Comparison of ENCODE assay signal across 8 cellular contexts in genomic region chr5:39283231-39283818, GRCh38.
DNase-seq lines count a peak whose midpoint lies in the region; ATAC-seq, FAIRE-seq and TF ChIP-seq lines count a peak whose summit lies in the region.

No MANE protein-coding gene starts in this region.

- in situ Hi-C loops in GM13977 (cut with MboI; ENCODE audit: low pct_unique_long_range_greater_than_20kb, low sequenced_read_pairs, unreplicated experiment): loop anchor here (10.0 kb wide), 1 partner anchor 69 kb away; the partner anchor contains the start of gene FYB1

- TF ChIP-seq CTCF in A549 (IDR thresholded peaks at IDR 0.05): peak; percentile 84
- peak; percentile 65 for TF ChIP-seq CTCF in GM13977 (IDR thresholded peaks at IDR 0.05; ENCODE audit: extremely low read depth, insufficient read depth, missing control alignments)
- TF ChIP-seq CTCF in activated CD8-positive, alpha-beta T cell treated with anti-CD3 and anti-CD28 coated beads for 36 hours (IDR thresholded peaks at IDR 0.05): peak; percentile 78
- TF ChIP-seq CTCF in endothelial cell (IDR thresholded peaks at IDR 0.05; ENCODE audit: unreplicated experiment): peak; percentile 35

- H3K27ac ChIP-seq in A549: peak overlapping the region; percentile 65 to 79

- TF ChIP-seq RAD21 in A549 (conservative IDR thresholded peaks at IDR 0.05 in 1 of 2, IDR thresholded peaks at IDR 0.05 in 1 of 2): peak; percentile 95 to 96

- FAIRE-seq in A549 (lab: Jason Lieb, UNC): peak; percentile 79

- TF ChIP-seq EP300 in A549 (IDR thresholded peaks at IDR 0.05): no peak

- peaks cover 29% of the 10 kb centered on the region for H3K4me1 Mint-ChIP-seq in activated CD8-positive, alpha-beta T cell treated with anti-CD3 and anti-CD28 coated beads for 36 hours (ENCODE audit: low read depth)
- H3K4me1 Mint-ChIP-seq in endothelial cell (ENCODE audit: unreplicated experiment): no peaks in the 10 kb centered on the region

- DNase-seq in A549 (ENCODE audit: low read depth in 1 of 2, low spot score in 1 of 2): peak; percentile 65 to 83
- peak; percentile 47 for DNase-seq in GM13977 (ENCODE audit: low spot score)
- peak; percentile 92 for DNase-seq in NCI-H69 (lab: John Stamatoyannopoulos, UW)
- peak; percentile 70 for DNase-seq in activated CD8-positive, alpha-beta T cell treated with anti-CD3 and anti-CD28 coated beads for 36 hours
- peak; percentile 55 for DNase-seq in endothelial cell (ENCODE audit: low spot score)
- peak; percentile 71 for DNase-seq in mucosa of gallbladder (ENCODE audit: low spot score)
- peak; percentile 82 for DNase-seq in superior temporal gyrus (ENCODE audit: extremely low spot score)

- CTCF ChIA-PET in A549 (lab: Yijun Ruan, JAX): interaction anchor here (0.6 to 6.8 kb wide), 65 partner anchors 9 to 842 kb away, joined by 3 to 107 read pairs (median 5); partner anchors contain the start of gene FYB1
- CTCF ChIA-PET in activated CD8-positive, alpha-beta T cell treated with anti-CD3 and anti-CD28 coated beads for 36 hours (lab: Charles Lee): interaction anchor here (0.6 to 13.1 kb wide), 44 partner anchors 9 to 303 kb away, joined by 3 to 317 read pairs (median 5); partner anchors contain the start of gene FYB1

- H3K36me3 Mint-ChIP-seq in activated CD8-positive, alpha-beta T cell treated with anti-CD3 and anti-CD28 coated beads for 36 hours (ENCODE audit: low read depth): peaks cover 18% of the 10 kb centered on the region
- peaks cover 4% of the 10 kb centered on the region for H3K36me3 Mint-ChIP-seq in endothelial cell (ENCODE audit: low read depth, unreplicated experiment)

- intact Hi-C loops in activated CD8-positive, alpha-beta T cell treated with anti-CD3 and anti-CD28 coated beads for 36 hours (cut with micrococcal nuclease): loop anchor here (1.0 kb wide), 2 partner anchors 66 to 134 kb away; no protein-coding TSS in a partner anchor

- no peak overlapping the region for H3K4me3 ChIP-seq in A549

- WGBS in A549 (ENCODE audit: missing lambda C conversion rate): 3% methylated on average over 3 of the region's 3 CpGs

- H3K9me3 Mint-ChIP-seq in activated CD8-positive, alpha-beta T cell treated with anti-CD3 and anti-CD28 coated beads for 36 hours: peaks cover 13% of the 10 kb centered on the region
- peaks cover 4% of the 10 kb centered on the region for H3K9me3 Mint-ChIP-seq in endothelial cell (ENCODE audit: unreplicated experiment)

- peaks cover 12% of the 10 kb centered on the region; the same call in 1 of the 3 replicates for H3K4me1 ChIP-seq in A549

- H3K27ac Mint-ChIP-seq in activated CD8-positive, alpha-beta T cell treated with anti-CD3 and anti-CD28 coated beads for 36 hours: peak overlapping the region; percentile 73
- H3K27ac Mint-ChIP-seq in endothelial cell (ENCODE audit: unreplicated experiment): no peak overlapping the region

- peaks cover 5% of the 10 kb centered on the region for H3K27me3 Mint-ChIP-seq in activated CD8-positive, alpha-beta T cell treated with anti-CD3 and anti-CD28 coated beads for 36 hours
- H3K27me3 Mint-ChIP-seq in endothelial cell (ENCODE audit: unreplicated experiment): no peaks in the 10 kb centered on the region

- POLR2A ChIA-PET in A549 (lab: Yijun Ruan, JAX): no interaction called here
- POLR2A ChIA-PET in activated CD8-positive, alpha-beta T cell treated with anti-CD3 and anti-CD28 coated beads for 36 hours (lab: Charles Lee): interaction anchor here (0.8 to 1.8 kb wide), 11 partner anchors 20 to 130 kb away, joined by 3 to 15 read pairs (median 3); no protein-coding TSS in a partner anchor

- TF ChIP-seq POLR2A in A549 (IDR thresholded peaks at IDR 0.05; ENCODE audit: low read length): no peak

- H3K9me3 ChIP-seq in A549: peaks cover 6% of the 10 kb centered on the region; the same call in 1 of the 3 replicates

- H3K4me3 Mint-ChIP-seq in activated CD8-positive, alpha-beta T cell treated with anti-CD3 and anti-CD28 coated beads for 36 hours: no peak overlapping the region
- no peak overlapping the region for H3K4me3 Mint-ChIP-seq in endothelial cell (ENCODE audit: unreplicated experiment)

- H3K4me2 ChIP-seq in A549: peak overlapping the region; percentile 18; the same call in 1 of the 3 replicates

- ATAC-seq in A549 (peak; percentile 98 to 100), HG02885 (IDR thresholded peaks at IDR 0.05; ENCODE audit: poor library complexity, unreplicated experiment) (peak; percentile 98)
- ATAC-seq in activated CD8-positive, alpha-beta T cell treated with anti-CD3 and anti-CD28 coated beads for 36 hours: peak; percentile 99

TF ChIP-seq in A549, 52 proteins besides CTCF, POLR2A, EP300 and RAD21:
- TF ChIP-seq CHD4 (IDR thresholded peaks at IDR 0.05; ENCODE audit: borderline replicate concordance) (no peak), SMC3 (IDR thresholded peaks at IDR 0.05) (peak; percentile 98), RFX5 (IDR thresholded peaks at IDR 0.05) (peak; percentile 30; the same call in 1 of the 2 replicates)
